ENCODE assay signal across 8 cellular contexts in genomic region chr10:91006001-91006751, GRCh38.
DNase-seq lines count a peak whose midpoint lies in the region; ATAC-seq and TF ChIP-seq lines count a peak whose summit lies in the region.

No MANE protein-coding gene starts in this region.

- H3K27me3 ChIP-seq in colonic mucosa: no peaks in the 10 kb centered on the region

- no peaks in the 10 kb centered on the region for H3K9me3 ChIP-seq in colonic mucosa

- no peaks in the 10 kb centered on the region for H3K36me3 ChIP-seq in colonic mucosa

- no peak overlapping the region for H3K4me3 ChIP-seq in colonic mucosa

- no peaks in the 10 kb centered on the region for H3K36me3 Mint-ChIP-seq in activated CD4-positive, alpha-beta T cell treated with anti-CD3 and anti-CD28 coated beads, Interleukin-2, amount 10 ng/mL, durations not matched to agents 24 days and 14 days (ENCODE audit: low read depth)

- no peaks in the 10 kb centered on the region for H3K9me3 Mint-ChIP-seq in activated CD4-positive, alpha-beta T cell treated with anti-CD3 and anti-CD28 coated beads, Interleukin-2, amount 10 ng/mL, durations not matched to agents 24 days and 14 days

- no peak overlapping the region for H3K27ac ChIP-seq in colonic mucosa

- H3K27me3 Mint-ChIP-seq in activated CD4-positive, alpha-beta T cell treated with anti-CD3 and anti-CD28 coated beads, Interleukin-2, amount 10 ng/mL, durations not matched to agents 24 days and 14 days: peaks cover 27% of the 10 kb centered on the region

- no peak overlapping the region for H3K9ac ChIP-seq in colonic mucosa (ENCODE audit: low read depth in 2 of 2, low read length in 2 of 2)

- H3K4me1 Mint-ChIP-seq in activated CD4-positive, alpha-beta T cell treated with anti-CD3 and anti-CD28 coated beads, Interleukin-2, amount 10 ng/mL, durations not matched to agents 24 days and 14 days: peaks cover 25% of the 10 kb centered on the region

- TF ChIP-seq CTCF in colonic mucosa (IDR thresholded peaks at IDR 0.05): peak; percentile 93

- peak; percentile 76 for ATAC-seq in Right ventricle myocardium inferior
- ATAC-seq in HG03039 (IDR thresholded peaks at IDR 0.05; ENCODE audit: unreplicated experiment): peak; percentile 29

- H3K4me3 Mint-ChIP-seq in activated CD4-positive, alpha-beta T cell treated with anti-CD3 and anti-CD28 coated beads, Interleukin-2, amount 10 ng/mL, durations not matched to agents 24 days and 14 days: peak overlapping the region; percentile 22

- DNase-seq in Right ventricle myocardium inferior (ENCODE audit: missing footprints) (no peak), cardiac septum (ENCODE audit: low spot score) (no peak), NCI-H2196 (lab: John Stamatoyannopoulos, UW; ENCODE audit: unreplicated experiment) (peak; percentile 39), colonic mucosa (peak; percentile 68), medulla oblongata (ENCODE audit: extremely low spot score) (peak; percentile 95)
- DNase-seq in activated CD4-positive, alpha-beta T cell treated with anti-CD3 and anti-CD28 coated beads, Interleukin-2, amount 10 ng/mL, durations not matched to agents 24 days and 14 days: peak; percentile 90
- DNase-seq in stimulated activated CD8-positive, alpha-beta memory T cell treated with anti-CD3 and anti-CD28 coated beads, Interleukin-2, amount 100 ng/mL, for 1 hour (ENCODE audit: low read depth in 2 of 2): peak; percentile 28 to 49

- peak overlapping the region; percentile 51 for H3K27ac Mint-ChIP-seq in activated CD4-positive, alpha-beta T cell treated with anti-CD3 and anti-CD28 coated beads, Interleukin-2, amount 10 ng/mL, durations not matched to agents 24 days and 14 days

- intact Hi-C loops in Right ventricle myocardium inferior (cut with DNase I) (no loop called here), cardiac septum (cut with DNase I) (loop anchor here (2.0 kb wide), 1 partner anchor 245 kb away; no protein-coding TSS in a partner anchor), colonic mucosa (cut with DNase I) (loop anchor here (5.0 kb wide), 1 partner anchor 94 kb away; no protein-coding TSS in a partner anchor)
- intact Hi-C loops in activated CD4-positive, alpha-beta T cell treated with anti-CD3 and anti-CD28 coated beads, Interleukin-2, amount 10 ng/mL, durations not matched to agents 24 days and 14 days (cut with micrococcal nuclease): loop anchor here (1.0 to 5.0 kb wide), 9 partner anchors 81 to 405 kb away; partner anchors contain the start of genes HECTD2 and PCGF5

- H3K4me1 ChIP-seq in colonic mucosa: no peaks in the 10 kb centered on the region

Comparison
In these comparisons a context has a peak if more than half of its experiments do, and no peak if none do; other contexts are left out.
1. DNase-seq: peak in NCI-H2196 (single experiment), activated CD4-positive, alpha-beta T cell treated with anti-CD3 and anti-CD28 coated beads, Interleukin-2, amount 10 ng/mL, durations not matched to agents 24 days and 14 days (single experiment), colonic mucosa (single experiment), medulla oblongata (single experiment) and stimulated activated CD8-positive, alpha-beta memory T cell treated with anti-CD3 and anti-CD28 coated beads, Interleukin-2, amount 100 ng/mL, for 1 hour (2 of 2); none in Right ventricle myocardium inferior (single experiment) and cardiac septum (single experiment).